ENCODE assay signal across 17 cellular contexts in genomic region chr5:55037816-55038379, GRCh38. TPM values are rescaled to one million over a fixed set of nuclear protein-coding genes. Genes with fewer than 3 reads are reported as not detected.
A peak's percentile ranks its signal among the peaks of the same experiment; 100 is the strongest.
DNase-seq lines count a peak whose midpoint lies in the region; ATAC-seq, FAIRE-seq and TF ChIP-seq lines count a peak whose summit lies in the region.
"Had no signal": no experiment of that assay in that cellular context is flagged by ENCODE, and none has a peak within 500 bp of the region (broad histone marks: within the 10 kb centered on the region; RNA-seq: fewer than 3 reads in every experiment).

No MANE protein-coding gene starts in this region.

- H3K27me3 Mint-ChIP-seq in CD4-positive, alpha-beta T cell: no peaks in the 10 kb centered on the region
- no peaks in the 10 kb centered on the region for H3K27me3 Mint-ChIP-seq in activated CD4-positive, alpha-beta memory T cell treated with anti-CD3 and anti-CD28 coated beads, Interleukin-2, amount 10 ng/mL, durations not matched to agents 7 days and 5 days

- no peak overlapping the region for H3K56ac ChIP-seq in H1 (replicated peaks; ENCODE audit: insufficient read length, low read depth, low read length)

- H3K79me1 ChIP-seq in H1 (ENCODE audit: low read depth, low read length): no peaks in the 10 kb centered on the region

- H4K5ac ChIP-seq in H1 (ENCODE audit: insufficient read length, low read depth, low read length): no peak overlapping the region

- no peaks in the 10 kb centered on the region for H3K79me2 ChIP-seq in H1 (ENCODE audit: control insufficient read depth in 1 of 2, insufficient read depth in 2 of 2, low read length in 2 of 2)

- no peaks in the 10 kb centered on the region for H4K20me1 ChIP-seq in H1 (replicated peaks in 1 of 2; ENCODE audit: control insufficient read depth in 1 of 2, insufficient read depth in 2 of 2, low read length in 2 of 2)

- H3K4me2 ChIP-seq in H1 (ENCODE audit: insufficient read depth in 1 of 2, low read depth in 2 of 2, low read length in 2 of 2): no peak overlapping the region

- H3K9ac ChIP-seq in H1 (replicated peaks in 1 of 4; ENCODE audit: extremely low read depth in 1 of 4, low read depth in 3 of 4, low read length in 3 of 4): no peak overlapping the region

- TF ChIP-seq CTCF in AG10803 (conservative IDR thresholded peaks at IDR 0.05; ENCODE audit: low read length) (no peak), H1 (IDR thresholded peaks at IDR 0.05; ENCODE audit: control extremely low read depth in 1 of 3, insufficient read depth in 1 of 3, low read depth in 1 of 3, low read length in 3 of 3) (no peak), suprapubic skin (IDR thresholded peaks at IDR 0.05) (no peak)
- TF ChIP-seq CTCF in CD4-positive, alpha-beta T cell (IDR thresholded peaks at IDR 0.05): no peak

- H2BK12ac ChIP-seq in H1 (ENCODE audit: low read depth, low read length): no peak overlapping the region

- H4K8ac ChIP-seq in H1 (ENCODE audit: extremely low read depth, insufficient read depth, low read length): no peak overlapping the region

- no peak for FAIRE-seq in H1 (lab: Jason Lieb, UNC)

- CTCF ChIA-PET in CD4-positive, alpha-beta T cell (lab: Charles Lee): interaction anchor here (1.2 to 1.3 kb wide), 3 partner anchors 24 to 94 kb away, joined by 3 to 4 read pairs (median 4); no protein-coding TSS in a partner anchor
- CTCF ChIA-PET in activated CD4-positive, alpha-beta memory T cell treated with anti-CD3 and anti-CD28 coated beads, Interleukin-2, amount 10 ng/mL, durations not matched to agents 7 days and 5 days (lab: Charles Lee): interaction anchor here (1.1 to 3.3 kb wide), 16 partner anchors 11 to 135 kb away, joined by 3 to 31 read pairs (median 6); partner anchors contain the start of gene GZMA
- CTCF ChIA-PET in H1 (lab: Charles Lee; ENCODE audit: partially characterized antibody): interaction anchor here (0.6 to 3.7 kb wide), 18 partner anchors 10 to 548 kb away, joined by 3 to 38 read pairs (median 8); partner anchors contain the start of genes ESM1 and GZMK

- WGBS in H1 (ENCODE audit: extremely low coverage in 1 of 2, insufficient coverage in 1 of 2, insufficient read length in 1 of 2, insufficient replicate concordance in 2 of 2, low coverage in 1 of 2, low lambda C conversion rate in 2 of 2, missing lambda C conversion rate in 1 of 2), 2 experiments: 88% methylated on average over 2 of the region's 2 CpGs; no CpG with 5 or more reads in 1 of the 2 experiments
- WGBS in suprapubic skin: 66% methylated on average over 2 of the region's 2 CpGs

- H3K27ac ChIP-seq in CD4-positive, alpha-beta T cell (ENCODE audit: low read depth, low read length): peak overlapping the region; percentile 55
- H3K27ac ChIP-seq in H1 (ENCODE audit: low read depth, low read length) (no peak overlapping the region), suprapubic skin (no peak overlapping the region)

- no peak for TF ChIP-seq POLR2A in H1 (IDR thresholded peaks at IDR 0.05; ENCODE audit: control extremely low read depth in 1 of 2, low read depth in 2 of 2, low read length in 2 of 2)
- TF ChIP-seq POLR2A in suprapubic skin (IDR thresholded peaks at IDR 0.05): no peak

- H2AK5ac ChIP-seq in H1 (ENCODE audit: low read depth, low read length): no peak overlapping the region

- no peak for TF ChIP-seq EP300 in H1 (IDR thresholded peaks at IDR 0.05; ENCODE audit: borderline replicate concordance in 1 of 2, low read depth in 2 of 2, low read length in 2 of 2)
- no peak for TF ChIP-seq EP300 in suprapubic skin (IDR thresholded peaks at IDR 0.05)

- H3K36me3 Mint-ChIP-seq in CD4-positive, alpha-beta T cell (ENCODE audit: low read depth): no peaks in the 10 kb centered on the region
- H3K36me3 Mint-ChIP-seq in activated CD4-positive, alpha-beta memory T cell treated with anti-CD3 and anti-CD28 coated beads, Interleukin-2, amount 10 ng/mL, durations not matched to agents 7 days and 5 days (ENCODE audit: low read depth): peaks cover 30% of the 10 kb centered on the region

- no peak overlapping the region for H4K91ac ChIP-seq in H1 (replicated peaks; ENCODE audit: insufficient read length, low read length)

- no peak overlapping the region for H3K23ac ChIP-seq in H1 (ENCODE audit: insufficient read length)

- no peak overlapping the region for H3K18ac ChIP-seq in H1 (ENCODE audit: extremely low read depth, low read length)

- no peaks in the 10 kb centered on the region for H3K23me2 ChIP-seq in H1 (ENCODE audit: low read depth, low read length)

- POLR2A ChIA-PET in CD4-positive, alpha-beta T cell (lab: Charles Lee): interaction anchor here (0.7 to 3.3 kb wide), 14 partner anchors 10 to 270 kb away, joined by 3 to 25 read pairs (median 7); partner anchors contain the start of genes GZMK and MTREX
- POLR2A ChIA-PET in activated CD4-positive, alpha-beta memory T cell treated with anti-CD3 and anti-CD28 coated beads, Interleukin-2, amount 10 ng/mL, durations not matched to agents 7 days and 5 days (lab: Charles Lee): interaction anchor here (0.8 to 3.9 kb wide), 23 partner anchors 10 to 269 kb away, joined by 3 to 81 read pairs (median 6); partner anchors contain the start of genes DHX29, ESM1, GZMA and GZMK
- POLR2A ChIA-PET in H1 (lab: Charles Lee; ENCODE audit: partially characterized antibody): no interaction called here

- H2BK15ac ChIP-seq in H1 (ENCODE audit: low read length): no peak overlapping the region

- no peak overlapping the region for H2BK5ac ChIP-seq in H1 (ENCODE audit: low read depth, low read length)

- H3K4me1 Mint-ChIP-seq in CD4-positive, alpha-beta T cell (ENCODE audit: low read depth): peaks cover 39% of the 10 kb centered on the region
- H3K4me1 Mint-ChIP-seq in activated CD4-positive, alpha-beta memory T cell treated with anti-CD3 and anti-CD28 coated beads, Interleukin-2, amount 10 ng/mL, durations not matched to agents 7 days and 5 days: peaks cover 53% of the 10 kb centered on the region

- no peaks in the 10 kb centered on the region for H3K36me3 ChIP-seq in H1 (ENCODE audit: control insufficient read depth in 2 of 4, insufficient read depth in 4 of 4, low read length in 3 of 4)
- no peaks in the 10 kb centered on the region for H3K36me3 ChIP-seq in suprapubic skin
- H3K36me3 ChIP-seq: heart left ventricle had no signal

- no peaks in the 10 kb centered on the region for H3K9me3 ChIP-seq in CD4-positive, alpha-beta T cell (ENCODE audit: control insufficient read depth, low read length)
- H3K9me3 ChIP-seq in H1 (ENCODE audit: insufficient read depth in 2 of 2, low read depth in 1 of 2, low read length in 1 of 2) (no peaks in the 10 kb centered on the region), suprapubic skin (no peaks in the 10 kb centered on the region)
- H3K9me3 ChIP-seq: heart left ventricle had no signal

- H3K27ac Mint-ChIP-seq in CD4-positive, alpha-beta T cell: peak overlapping the region; percentile 80
- peak overlapping the region; percentile 98 for H3K27ac Mint-ChIP-seq in activated CD4-positive, alpha-beta memory T cell treated with anti-CD3 and anti-CD28 coated beads, Interleukin-2, amount 10 ng/mL, durations not matched to agents 7 days and 5 days

- no peak for TF ChIP-seq RAD21 in H1 (IDR thresholded peaks at IDR 0.05 in 1 of 2, conservative IDR thresholded peaks at IDR 0.05 in 1 of 2; ENCODE audit: low read depth in 2 of 2, low read length in 2 of 2)

- 0 out of 7 replicates have a peak, but pooled peaks cover 0 to 3% (median 0%) of the 10 kb centered on the region in 4 experiments for H3K4me1 ChIP-seq in H1 (replicated peaks in 1 of 4; ENCODE audit: control insufficient read depth in 3 of 4, insufficient read depth in 4 of 4, low read length in 3 of 4)
- no peaks in the 10 kb centered on the region for H3K4me1 ChIP-seq in suprapubic skin

- H2AFZ ChIP-seq in H1 (ENCODE audit: low read length): no peak overlapping the region; the same call in 1 of the 2 replicates

- H3K9me3 Mint-ChIP-seq in CD4-positive, alpha-beta T cell: no peaks in the 10 kb centered on the region
- peaks cover 28% of the 10 kb centered on the region for H3K9me3 Mint-ChIP-seq in activated CD4-positive, alpha-beta memory T cell treated with anti-CD3 and anti-CD28 coated beads, Interleukin-2, amount 10 ng/mL, durations not matched to agents 7 days and 5 days

- DNase-seq in AG10803 (ENCODE audit: low read depth) (peak; percentile 29), H1 (ENCODE audit: low read depth in 1 of 2, low spot score in 2 of 2) (no peak), suprapubic skin (ENCODE audit: low spot score in 2 of 2) (no peak), iPS-NIHi11 (ENCODE audit: low spot score) (no peak), NCI-H345 (lab: John Stamatoyannopoulos, UW) (no peak)
- DNase-seq in CD4-positive, alpha-beta T cell: no peak
- no peak for DNase-seq in activated CD4-positive, alpha-beta memory T cell treated with anti-CD3 and anti-CD28 coated beads, Interleukin-2, amount 10 ng/mL, durations not matched to agents 7 days and 5 days
- DNase-seq: heart left ventricle, Karpas-422, NCI-H1092, NCI-H2081 treated with DMSO at 0.1 percent for 48 hours, NCI-H510A, occipital lobe, retina, RPMI8226 had no signal

- no peak for ATAC-seq in CD4-positive, alpha-beta T cell (ENCODE audit: poor library complexity)
- ATAC-seq: heart left ventricle had no signal

- H2BK120ac ChIP-seq in H1 (replicated peaks; ENCODE audit: low read depth, low read length): no peak overlapping the region

- peak overlapping the region; percentile 40 for H3K4me3 Mint-ChIP-seq in CD4-positive, alpha-beta T cell
- H3K4me3 Mint-ChIP-seq in activated CD4-positive, alpha-beta memory T cell treated with anti-CD3 and anti-CD28 coated beads, Interleukin-2, amount 10 ng/mL, durations not matched to agents 7 days and 5 days: no peak overlapping the region

- intact Hi-C loops in CD4-positive, alpha-beta T cell (cut with DNase I, micrococcal nuclease): loop anchor here in 1 of 2 experiments (2.0 kb wide), 1 partner anchor 65 kb away; the partner anchor contains the start of gene GZMA

- H3K4me3 ChIP-seq in AG10803 (ENCODE audit: low read length) (no peak overlapping the region), H1 (ENCODE audit: extremely low read depth in 1 of 4, insufficient read depth in 2 of 4, low read depth in 3 of 4, low read length in 4 of 4) (no peak overlapping the region), suprapubic skin (no peak overlapping the region)
- H3K4me3 ChIP-seq: heart left ventricle had no signal

- no peak overlapping the region for H3K14ac ChIP-seq in H1 (ENCODE audit: insufficient read length)

- no peak overlapping the region for H2BK20ac ChIP-seq in H1 (ENCODE audit: low read length)

- no peaks in the 10 kb centered on the region for H3K27me3 ChIP-seq in CD4-positive, alpha-beta T cell (ENCODE audit: control insufficient read depth, insufficient read depth, low read length)
- H3K27me3 ChIP-seq in H1 (replicated peaks in 1 of 4; ENCODE audit: control insufficient read depth in 3 of 4, extremely low read depth in 1 of 4, insufficient read depth in 3 of 4, low read length in 3 of 4): no peaks in the 10 kb centered on the region
- H3K27me3 ChIP-seq in suprapubic skin: no peaks in the 10 kb centered on the region
- H3K27me3 ChIP-seq: heart left ventricle had no signal

- no peak overlapping the region for H3K4ac ChIP-seq in H1 (replicated peaks; ENCODE audit: insufficient read length, low read depth, low read length)

RNA-seq across cellular contexts. Expression of gene GZMK, which starts 13.8 kb away (rescaled TPM):
- total RNA-seq in CD4-positive, alpha-beta T cell: 1 to 10 TPM; 4.5 to 7.0 TPM
- 10 to 100 TPM; 14.5 to 14.7 TPM for total RNA-seq in activated CD4-positive, alpha-beta memory T cell treated with anti-CD3 and anti-CD28 coated beads, Interleukin-2, amount 10 ng/mL, durations not matched to agents 7 days and 5 days
- not detected in 2 replicates for total RNA-seq in H1 (2021; fragmentation: NEBNext Ultra II Directional; extraction: Animal tissue kit (Norgen Biotek cat#: 25700))
- polyA plus RNA-seq in H1 (2011; rRNA removed): not detected in 2 replicates
- polyA plus RNA-seq in H1 (2011; cell fraction: cytosol; rRNA removed): not detected
- not detected for polyA plus RNA-seq in H1 (2011; cell fraction: nucleus; rRNA removed)
- polyA plus RNA-seq in H1 (2012, experiment 1 of 2): not detected in 4 replicates
- polyA plus RNA-seq in H1 (2012, experiment 2 of 2): not detected
- not detected for polyA plus RNA-seq in H1 (2013, experiment 1 of 2)
- not detected for polyA plus RNA-seq in H1 (2013, experiment 2 of 2)
- not detected in 2 replicates for polyA minus RNA-seq in H1 (2011; rRNA and poly(A)+ RNA removed)
- polyA minus RNA-seq in H1 (2011; cell fraction: cytosol; rRNA and poly(A)+ RNA removed): not detected
- not detected for polyA minus RNA-seq in H1 (2011; cell fraction: nucleus; rRNA and poly(A)+ RNA removed)
- total RNA-seq in suprapubic skin: 1 to 10 TPM in 1 of 4 donors, under 1 TPM in 2, not detected in 1; 0.31 to 2.1 (median 0.42) TPM
- total RNA-seq: chondrocyte, occipital lobe had no signal

RNA-seq across cellular contexts. Expression of gene ESM1, which starts 52.5 kb away (rescaled TPM):
- not detected for total RNA-seq in CD4-positive, alpha-beta T cell
- under 1 TPM; 0.76 to 0.83 TPM for total RNA-seq in activated CD4-positive, alpha-beta memory T cell treated with anti-CD3 and anti-CD28 coated beads, Interleukin-2, amount 10 ng/mL, durations not matched to agents 7 days and 5 days
- total RNA-seq in H1 (2021; fragmentation: NEBNext Ultra II Directional; extraction: Animal tissue kit (Norgen Biotek cat#: 25700)): not detected in 2 replicates
- polyA plus RNA-seq in H1 (2011; rRNA removed): not detected in 2 replicates
- not detected for polyA plus RNA-seq in H1 (2011; cell fraction: cytosol; rRNA removed)
- not detected for polyA plus RNA-seq in H1 (2011; cell fraction: nucleus; rRNA removed)
- polyA plus RNA-seq in H1 (2012, experiment 1 of 2): not detected in 4 replicates
- not detected for polyA plus RNA-seq in H1 (2012, experiment 2 of 2)
- not detected for polyA plus RNA-seq in H1 (2013, experiment 1 of 2)
- polyA plus RNA-seq in H1 (2013, experiment 2 of 2): not detected
- polyA minus RNA-seq in H1 (2011; rRNA and poly(A)+ RNA removed): not detected in 2 replicates
- polyA minus RNA-seq in H1 (2011; cell fraction: cytosol; rRNA and poly(A)+ RNA removed): not detected
- not detected for polyA minus RNA-seq in H1 (2011; cell fraction: nucleus; rRNA and poly(A)+ RNA removed)
- under 1 TPM in 2 of 4 donors, not detected in 2; 0.38 to 0.49 TPM for total RNA-seq in suprapubic skin
- total RNA-seq: chondrocyte, lower leg skin had no signal
